In genomic region chr20:35617397-35618031, GRCh38 we compare ENCODE assay signal across 8 cellular contexts. TPM values are rescaled to one million over a fixed set of nuclear protein-coding genes. Genes with fewer than 3 reads are reported as not detected.
DNase-seq lines count a peak whose midpoint lies in the region; ATAC-seq and TF ChIP-seq lines count a peak whose summit lies in the region.

No MANE protein-coding gene starts in this region.

- no peaks in the 10 kb centered on the region for H3K9me3 Mint-ChIP-seq in stimulated activated naive B cell treated with anti-CD40 and anti-IgM and Interleukin-4, amounts not matched to agents 10 μg/mL and 1 μg/mL and 100 μg/mL, for 72 hours

- ATAC-seq in stimulated activated naive B cell treated with anti-CD40 and anti-IgM and Interleukin-4, amounts not matched to agents 10 μg/mL and 1 μg/mL and 100 μg/mL, for 72 hours (replicated peaks), result peak; percentile 2 to 11
- no peak for ATAC-seq in HG02798 (IDR thresholded peaks at IDR 0.05; ENCODE audit: poor library complexity, unreplicated experiment)

- H3K9ac ChIP-seq in colonic mucosa (ENCODE audit: low read depth in 2 of 2, low read length in 2 of 2) (peak overlapping the region; percentile 58 to 70), liver (ENCODE audit: low read depth in 1 of 2, low read length in 2 of 2) (no peak overlapping the region)

- peak overlapping the region; percentile 76 for H3K27ac ChIP-seq in colonic mucosa
- peak overlapping the region; percentile 62 to 65 for H3K27ac ChIP-seq in liver (ENCODE audit: low read depth in 1 of 2, low read length in 2 of 2)

- H3K4me3 ChIP-seq in colonic mucosa (peak overlapping the region; percentile 46), liver (ENCODE audit: low read depth in 1 of 3, low read length in 3 of 3) (peak overlapping the region in 2 of 3 donors; percentile 16 to 30)

- peak in 1 of 2 donors; percentile 30 for TF ChIP-seq RAD21 in liver (IDR thresholded peaks at IDR 0.05)

- TF ChIP-seq CTCF in colonic mucosa (IDR thresholded peaks at IDR 0.05) (peak; percentile 20), liver (IDR thresholded peaks at IDR 0.05; ENCODE audit: low read depth, low read length, missing input control) (peak; percentile 27)

- H3K9me3 ChIP-seq in colonic mucosa (no peaks in the 10 kb centered on the region), liver (ENCODE audit: control insufficient read depth in 4 of 4, low read length in 3 of 4) (no peaks in the 10 kb centered on the region)

- intact Hi-C loops in colonic mucosa (cut with DNase I), result loop anchor here (5.0 kb wide), 1 partner anchor 45 kb away; the partner anchor contains the start of genes CPNE1 and RBM12

- peak; percentile 68 for DNase-seq in DMS 273 (lab: John Stamatoyannopoulos, UW; ENCODE audit: unreplicated experiment)
- no peak for DNase-seq in DMS 273 treated with DMSO at 0.1 percent for 48 hours (lab: John Stamatoyannopoulos, UW)
- DNase-seq in NAMALWA (ENCODE audit: low spot score), result peak; percentile 85
- peak; percentile 8 for DNase-seq in T-helper 22 cell (ENCODE audit: low read depth)
- DNase-seq in colonic mucosa, result peak; percentile 57
- peak; percentile 55 for DNase-seq in stimulated activated naive B cell treated with anti-CD40 and anti-IgM and Interleukin-4, amounts not matched to agents 10 μg/mL and 1 μg/mL and 100 μg/mL, for 72 hours

- peaks cover 0 to 6% of the 10 kb centered on the region in 2 donors for H3K27me3 Mint-ChIP-seq in stimulated activated naive B cell treated with anti-CD40 and anti-IgM and Interleukin-4, amounts not matched to agents 10 μg/mL and 1 μg/mL and 100 μg/mL, for 72 hours

- peaks cover 2 to 10% of the 10 kb centered on the region in 2 donors for H3K36me3 Mint-ChIP-seq in stimulated activated naive B cell treated with anti-CD40 and anti-IgM and Interleukin-4, amounts not matched to agents 10 μg/mL and 1 μg/mL and 100 μg/mL, for 72 hours

- H3K27ac Mint-ChIP-seq in stimulated activated naive B cell treated with anti-CD40 and anti-IgM and Interleukin-4, amounts not matched to agents 10 μg/mL and 1 μg/mL and 100 μg/mL, for 72 hours, result peak overlapping the region; percentile 85

- H3K4me1 ChIP-seq in colonic mucosa (peaks cover 12% of the 10 kb centered on the region), liver (ENCODE audit: control insufficient read depth in 4 of 4, insufficient read depth in 4 of 4, low read length in 3 of 4) (peaks cover 15 to 37% (median 25%) of the 10 kb centered on the region in 4 donors)

- H3K27me3 ChIP-seq in colonic mucosa (no peaks in the 10 kb centered on the region), liver (ENCODE audit: control insufficient read depth in 4 of 4, insufficient read depth in 4 of 4, low read length in 3 of 4) (no peaks in the 10 kb centered on the region)

- H3K4me3 Mint-ChIP-seq in stimulated activated naive B cell treated with anti-CD40 and anti-IgM and Interleukin-4, amounts not matched to agents 10 μg/mL and 1 μg/mL and 100 μg/mL, for 72 hours, result peak overlapping the region; percentile 91 to 95

- H3K36me3 ChIP-seq in colonic mucosa, result no peaks in the 10 kb centered on the region
- peaks cover 0 to 2% (median 0%) of the 10 kb centered on the region in 4 donors for H3K36me3 ChIP-seq in liver (ENCODE audit: control insufficient read depth in 4 of 4, insufficient read depth in 3 of 4, low read depth in 1 of 4, low read length in 3 of 4)

- H3K4me1 Mint-ChIP-seq in stimulated activated naive B cell treated with anti-CD40 and anti-IgM and Interleukin-4, amounts not matched to agents 10 μg/mL and 1 μg/mL and 100 μg/mL, for 72 hours, result peaks cover 38 to 66% of the 10 kb centered on the region in 2 donors

- WGBS in liver, result 5% methylated on average over 19 of the region's 19 CpGs

TF ChIP-seq in liver, 16 proteins besides CTCF, POLR2A, EP300 and RAD21:
- TF ChIP-seq TAF1 (conservative IDR thresholded peaks at IDR 0.05) (no peak), HNF4G (IDR thresholded peaks at IDR 0.05) (no peak), SP1 (IDR thresholded peaks at IDR 0.05) (no peak), RXRA (IDR thresholded peaks at IDR 0.05) (peak in 1 of 2 donors; percentile 24)

RNA-seq across cellular contexts. Expression of gene SPAG4, which starts 1.9 kb away (rescaled TPM):
- total RNA-seq in colonic mucosa (1 to 10 TPM; 5.7 to 8.6 TPM), liver (1 to 10 TPM; 3.3 to 3.5 TPM)
- polyA plus RNA-seq in liver, result 1 to 10 TPM; 2.1 to 4.6 TPM

RNA-seq across cellular contexts. Expression of gene CPNE1, which starts 47.2 kb away (rescaled TPM):
- total RNA-seq in colonic mucosa, result 100 to 1,000 TPM; 137 to 152 TPM
- total RNA-seq in liver, result 10 to 100 TPM; 48.5 to 55.4 TPM
- 10 to 100 TPM; 25.5 to 52.5 TPM for polyA plus RNA-seq in liver

RNA-seq across cellular contexts. Expression of gene RBM12, which starts 47.2 kb away (rescaled TPM):
- 10 to 100 TPM; 63.8 to 74.5 TPM for total RNA-seq in colonic mucosa
- total RNA-seq in liver, result 10 to 100 TPM; 19.7 to 20.0 TPM
- polyA plus RNA-seq in liver, result 10 to 100 TPM in 1 of 2 donors, 1 to 10 TPM in 1; 3.4 to 11.9 TPM

Comparison
In these comparisons a context has a peak if more than half of its experiments do, and no peak if none do; other contexts are left out.
1. H3K9ac ChIP-seq: peak in colonic mucosa (2 of 2); none in liver (0 of 2).